Comparison of ENCODE assay signal across 17 cellular contexts in the genomic region with DNA sequence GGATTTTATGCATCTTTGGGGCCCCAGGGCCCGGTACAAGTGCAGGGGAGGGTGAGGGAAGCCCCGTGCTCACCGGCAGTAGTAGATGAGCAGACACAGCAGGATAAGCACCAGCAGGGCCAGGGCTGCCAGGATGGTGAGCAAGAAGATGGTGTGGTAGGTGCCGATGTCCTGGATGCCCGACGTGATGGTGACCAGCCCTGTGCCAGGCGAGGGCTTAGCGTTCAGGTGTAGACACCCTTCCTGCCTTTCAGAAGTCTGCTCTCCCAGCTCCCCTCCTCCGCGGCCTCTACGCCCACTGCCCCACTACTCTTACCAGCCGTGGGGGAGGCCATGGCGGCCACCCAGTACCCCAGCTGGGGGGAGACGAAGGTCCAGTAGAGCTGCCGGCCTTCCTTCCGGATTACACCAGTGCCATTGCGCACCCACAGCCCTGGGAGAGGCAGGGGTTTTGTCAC. TPM values are rescaled to one million over a fixed set of nuclear protein-coding genes. Genes with fewer than 3 reads are reported as not detected.
"Had no signal": no experiment of that assay in that cellular context is flagged by ENCODE, and none has a peak within 500 bp of the region (broad histone marks: within the 10 kb centered on the region; RNA-seq: fewer than 3 reads in every experiment).

No MANE protein-coding gene starts in this region.

- H3K27ac Mint-ChIP-seq: activated naive CD4-positive, alpha-beta T cell treated with anti-CD3 and anti-CD28 coated beads for 36 hours; activated T-helper 2 cell treated with anti-CD3 and anti-CD28 coated beads, Interferon-gamma antibody, Interleukin-2, Interleukin-4, amounts not matched to agents 10 μg/mL and 5 μg/mL and 100 μg/mL, durations not matched to agents 14 hours and 24 hours and 36 hours; progenitor cell of endocrine pancreas had no signal

- H3K9me3 ChIP-seq: ascending aorta, breast epithelium, gastrocnemius medialis, heart right ventricle, stomach, thoracic aorta, upper lobe of right lung had no signal

- H3K9me3 Mint-ChIP-seq: activated naive CD4-positive, alpha-beta T cell treated with anti-CD3 and anti-CD28 coated beads for 36 hours; activated T-helper 2 cell treated with anti-CD3 and anti-CD28 coated beads, Interferon-gamma antibody, Interleukin-2, Interleukin-4, amounts not matched to agents 10 μg/mL and 5 μg/mL and 100 μg/mL, durations not matched to agents 14 hours and 24 hours and 36 hours had no signal

- H3K27me3 ChIP-seq: ascending aorta, breast epithelium, gastrocnemius medialis, heart right ventricle, upper lobe of right lung had no signal

- DNase-seq: activated CD4-positive, alpha-beta T cell treated with anti-CD3 and anti-CD28 coated beads for 1 hour; activated CD4-positive, alpha-beta T cell treated with anti-CD3 and anti-CD28 coated beads, Interleukin-2, amount 50 U/mL, for 48 hours; activated naive CD4-positive, alpha-beta T cell treated with anti-CD3 and anti-CD28 coated beads for 36 hours; erythroblast; gastrocnemius medialis; heart right ventricle; islet precursor cell; upper lobe of right lung had no signal

- H3K4me3 ChIP-seq: ascending aorta, gastrocnemius medialis, heart right ventricle, smooth muscle cell, stomach, thoracic aorta, upper lobe of right lung had no signal

- ATAC-seq: gastrocnemius medialis, heart right ventricle, left lobe of liver, upper lobe of right lung had no signal

- H3K4me1 ChIP-seq: ascending aorta, breast epithelium, gastrocnemius medialis, upper lobe of right lung had no signal

- H3K4me3 Mint-ChIP-seq: activated naive CD4-positive, alpha-beta T cell treated with anti-CD3 and anti-CD28 coated beads for 36 hours had no signal

- H3K27ac ChIP-seq: ascending aorta, gastrocnemius medialis, heart right ventricle, stomach, thoracic aorta, upper lobe of right lung had no signal

RNA-seq across cellular contexts. Expression of gene ITGA2B, which starts 33.8 kb away (rescaled TPM):
- total RNA-seq: ascending aorta had no signal

RNA-seq across cellular contexts. Expression of gene RUNDC3A, which starts 47.3 kb away (rescaled TPM):
- total RNA-seq: ascending aorta, gastrocnemius medialis, left lobe of liver, lung microvascular endothelial cell had no signal
